ENCODE assay signal across 28 cellular contexts in genomic region chr19:5243878-5244277, GRCh38.
"Had no signal": no experiment of that assay in that cellular context is flagged by ENCODE, and none has a peak within 500 bp of the region (broad histone marks: within the 10 kb centered on the region; RNA-seq: fewer than 3 reads in every experiment).

No MANE protein-coding gene starts in this region.

- H3K4me1 Mint-ChIP-seq: immature natural killer cell; mesothelial cell of epicardium; natural killer cell; stimulated activated effector memory CD8-positive, alpha-beta T cell treated with anti-CD3 and anti-CD28 coated beads, Interleukin-12 subunit alpha, Interleukin-12 subunit beta, amount 100 ng/mL, for 72 hours had no signal

- DNase-seq: hypothalamus; immature natural killer cell; kidney; left colon; mesendoderm; naive B cell; natural killer cell; nephron progenitor cell; ovary; sigmoid colon; small intestine; spleen; stimulated activated CD4-positive, alpha-beta T cell treated with anti-CD3 and anti-CD28 coated beads, Interleukin-4, amount 100 ng/mL, for 24 hours; stimulated activated naive CD4-positive, alpha-beta T cell; tibial artery; trophoblast cell had no signal

- H3K9me3 ChIP-seq: left lung, ovary, right atrium auricular region, sigmoid colon, spleen, suprapubic skin, thoracic aorta, tibial artery, vagina had no signal

- H3K4me3 ChIP-seq: left lung, lung, neural progenitor cell, ovary, right atrium auricular region, sigmoid colon, spleen, suprapubic skin, thoracic aorta, tibial artery, vagina had no signal

- H3K36me3 Mint-ChIP-seq: immature natural killer cell; natural killer cell; stimulated activated effector memory CD8-positive, alpha-beta T cell treated with anti-CD3 and anti-CD28 coated beads, Interleukin-12 subunit alpha, Interleukin-12 subunit beta, amount 100 ng/mL, for 72 hours had no signal

- H3K36me3 ChIP-seq: ovary had no signal

- H3K4me2 ChIP-seq: neural progenitor cell had no signal

- ATAC-seq: left colon; left lung; natural killer cell; stimulated activated effector memory CD8-positive, alpha-beta T cell treated with anti-CD3 and anti-CD28 coated beads, Interleukin-12 subunit alpha, Interleukin-12 subunit beta, amount 100 ng/mL, for 72 hours had no signal

- H2AFZ ChIP-seq: neural progenitor cell had no signal

- H3K27me3 ChIP-seq: left lung, neural progenitor cell, ovary, right atrium auricular region, sigmoid colon, suprapubic skin, tibial artery, vagina had no signal

- FAIRE-seq: islet of Langerhans, kidney, small intestine had no signal

- H3K4me3 Mint-ChIP-seq: immature natural killer cell; mesothelial cell of epicardium; natural killer cell; nephron progenitor cell; neural progenitor cell; stimulated activated effector memory CD8-positive, alpha-beta T cell treated with anti-CD3 and anti-CD28 coated beads, Interleukin-12 subunit alpha, Interleukin-12 subunit beta, amount 100 ng/mL, for 72 hours; stimulated activated naive CD8-positive, alpha-beta T cell treated with anti-CD3 and anti-CD28 coated beads, Interleukin-15, Interleukin-2, amounts not matched to agents 100 ng/mL and 50 ng/mL, for 24 hours had no signal

- H3K27ac ChIP-seq: left lung, neural progenitor cell, ovary, right atrium auricular region, sigmoid colon, spleen, suprapubic skin, thoracic aorta, tibial artery, vagina had no signal

- H3K27ac Mint-ChIP-seq: immature natural killer cell; mesothelial cell of epicardium; natural killer cell; nephron progenitor cell; neural progenitor cell; progenitor cell of endocrine pancreas; stimulated activated effector memory CD8-positive, alpha-beta T cell treated with anti-CD3 and anti-CD28 coated beads, Interleukin-12 subunit alpha, Interleukin-12 subunit beta, amount 100 ng/mL, for 72 hours; stimulated activated naive CD8-positive, alpha-beta T cell treated with anti-CD3 and anti-CD28 coated beads, Interleukin-15, Interleukin-2, amounts not matched to agents 100 ng/mL and 50 ng/mL, for 24 hours had no signal

- H3K4me1 ChIP-seq: left lung, neural progenitor cell, right atrium auricular region, sigmoid colon, spleen, suprapubic skin, tibial artery, vagina had no signal

- H3K27me3 Mint-ChIP-seq: progenitor cell of endocrine pancreas had no signal

- H3K9ac ChIP-seq: neural progenitor cell had no signal

- H3K9me3 Mint-ChIP-seq: immature natural killer cell; mesothelial cell of epicardium; naive B cell; natural killer cell; nephron progenitor cell; neural progenitor cell; stimulated activated effector memory CD8-positive, alpha-beta T cell treated with anti-CD3 and anti-CD28 coated beads, Interleukin-12 subunit alpha, Interleukin-12 subunit beta, amount 100 ng/mL, for 72 hours; stimulated activated naive CD8-positive, alpha-beta T cell treated with anti-CD3 and anti-CD28 coated beads, Interleukin-15, Interleukin-2, amounts not matched to agents 100 ng/mL and 50 ng/mL, for 24 hours had no signal
